Comparison of ENCODE assay signal across 21 cellular contexts in genomic region chr21:16377120-16377658, GRCh38.
DNase-seq lines count a peak whose midpoint lies in the region; ATAC-seq and TF ChIP-seq lines count a peak whose summit lies in the region.
"Had no signal": no experiment of that assay in that cellular context is flagged by ENCODE, and none has a peak within 500 bp of the region (broad histone marks: within the 10 kb centered on the region; RNA-seq: fewer than 3 reads in every experiment).

No MANE protein-coding gene starts in this region.

- no peaks in the 10 kb centered on the region for H3K36me3 Mint-ChIP-seq in nephron progenitor cell (ENCODE audit: low read depth)

- TF ChIP-seq POLR2A in gastroesophageal sphincter (IDR thresholded peaks at IDR 0.05): no peak
- TF ChIP-seq POLR2A in ovary (IDR thresholded peaks at IDR 0.05): no peak

- no peaks in the 10 kb centered on the region for H3K27me3 ChIP-seq in gastroesophageal sphincter
- no peaks in the 10 kb centered on the region for H3K27me3 ChIP-seq in ovary
- H3K27me3 ChIP-seq: pancreas had no signal

- ATAC-seq in gastroesophageal sphincter: no peak
- no peak for ATAC-seq in HG03175 (IDR thresholded peaks at IDR 0.05; ENCODE audit: unreplicated experiment)
- ATAC-seq: activated CD8-positive, alpha-beta T cell treated with anti-CD3 and anti-CD28 coated beads for 36 hours; K562; Panc1; pancreas had no signal

- no peak overlapping the region for H3K4me3 Mint-ChIP-seq in nephron progenitor cell
- H3K4me3 Mint-ChIP-seq: activated B cell treated with CpG ODN at 0.5 μM for 24 hours; activated CD8-positive, alpha-beta T cell treated with anti-CD3 and anti-CD28 coated beads for 36 hours; activated naive CD4-positive, alpha-beta T cell treated with anti-CD3 and anti-CD28 coated beads for 36 hours; CD4-positive, alpha-beta T cell had no signal

- TF ChIP-seq CTCF in gastroesophageal sphincter (IDR thresholded peaks at IDR 0.05) (no peak), nephron progenitor cell (IDR thresholded peaks at IDR 0.05) (no peak), ovary (IDR thresholded peaks at IDR 0.05) (no peak)

- H3K4me1 ChIP-seq in gastroesophageal sphincter (peaks cover 5 to 34% (median 13%) of the 10 kb centered on the region in 3 donors), ovary (ENCODE audit: insufficient read depth) (peaks cover 5% of the 10 kb centered on the region)
- H3K4me1 ChIP-seq: pancreas had no signal

- intact Hi-C loops in ovary (cut with DNase I): no loop called here

- peak; percentile 51 for DNase-seq in M059J (ENCODE audit: low read depth)
- DNase-seq in myocyte (ENCODE audit: low read depth): peak; percentile 96
- peak; percentile 1 for DNase-seq in stromal cell of bone marrow (ENCODE audit: low read depth)
- no peak for DNase-seq in pons (ENCODE audit: low spot score)
- no peak for DNase-seq in nephron progenitor cell
- no peak for DNase-seq in ovary
- DNase-seq: activated B cell treated with CpG ODN at 0.5 μM for 24 hours; activated CD8-positive, alpha-beta T cell treated with anti-CD3 and anti-CD28 coated beads for 36 hours; activated naive CD4-positive, alpha-beta T cell treated with anti-CD3 and anti-CD28 coated beads for 36 hours; activated T-cell treated with anti-CD3 and anti-CD28 coated beads, Interleukin-2, amount 50 U/mL, for 1 hour; CD4-positive, alpha-beta T cell; DMS79; NCI-H1930; NCI-H345; pancreas; stimulated activated CD4-positive, alpha-beta T cell treated with anti-CD3 and anti-CD28 coated beads, Interleukin-4, amount 100 ng/mL, for 24 hours; T-helper 2 cell had no signal

- no peaks in the 10 kb centered on the region for H3K9me3 Mint-ChIP-seq in nephron progenitor cell
- H3K9me3 Mint-ChIP-seq: activated CD8-positive, alpha-beta T cell treated with anti-CD3 and anti-CD28 coated beads for 36 hours; activated naive CD4-positive, alpha-beta T cell treated with anti-CD3 and anti-CD28 coated beads for 36 hours had no signal

- no peaks in the 10 kb centered on the region for H3K36me3 ChIP-seq in gastroesophageal sphincter
- H3K36me3 ChIP-seq in ovary: no peaks in the 10 kb centered on the region
- H3K36me3 ChIP-seq: pancreas had no signal

- H3K9me3 ChIP-seq in gastroesophageal sphincter (no peaks in the 10 kb centered on the region), ovary (no peaks in the 10 kb centered on the region)
- H3K9me3 ChIP-seq: pancreas had no signal

- H3K27ac ChIP-seq in gastroesophageal sphincter: peak overlapping the region in 3 of 4 donors; percentile 18 to 48 (median 27)
- H3K27ac ChIP-seq in ovary: peak overlapping the region in 1 of 2 donors; percentile 2
- H3K27ac ChIP-seq: pancreas had no signal

- no peaks in the 10 kb centered on the region for H3K27me3 Mint-ChIP-seq in nephron progenitor cell (ENCODE audit: low read depth, poor library complexity)
- H3K27me3 Mint-ChIP-seq: activated B cell treated with CpG ODN at 0.5 μM for 24 hours; activated CD8-positive, alpha-beta T cell treated with anti-CD3 and anti-CD28 coated beads for 36 hours; CD4-positive, alpha-beta T cell had no signal

- no peak overlapping the region for H3K27ac Mint-ChIP-seq in nephron progenitor cell
- H3K27ac Mint-ChIP-seq: activated B cell treated with CpG ODN at 0.5 μM for 24 hours; activated CD8-positive, alpha-beta T cell treated with anti-CD3 and anti-CD28 coated beads for 36 hours; activated naive CD4-positive, alpha-beta T cell treated with anti-CD3 and anti-CD28 coated beads for 36 hours; CD4-positive, alpha-beta T cell had no signal

- no peaks in the 10 kb centered on the region for H3K4me1 Mint-ChIP-seq in nephron progenitor cell
- H3K4me1 Mint-ChIP-seq: activated B cell treated with CpG ODN at 0.5 μM for 24 hours had no signal

- TF ChIP-seq EP300 in gastroesophageal sphincter (IDR thresholded peaks at IDR 0.05) (no peak), ovary (IDR thresholded peaks at IDR 0.05) (no peak)

- H3K4me3 ChIP-seq in gastroesophageal sphincter (no peak overlapping the region), ovary (no peak overlapping the region)
- H3K4me3 ChIP-seq: K562, pancreas had no signal

- WGBS in gastroesophageal sphincter (ENCODE audit: low coverage in 1 of 2), 2 donors: 51 to 59% methylated on average over 3 to 4 of the region's 6 CpGs
- WGBS in ovary, 3 donors: 66 to 75% (median 67%) methylated on average over 6 of the region's 6 CpGs

Comparison
In these comparisons a context has a peak if more than half of its experiments do, and no peak if none do; other contexts are left out.
1. DNase-seq: peak in M059J (single experiment), myocyte (single experiment) and stromal cell of bone marrow (single experiment); none in pons (single experiment), nephron progenitor cell (single experiment) and ovary (0 of 5).